11 cellular contexts compared by ENCODE assay signal in genomic region chr2:222707689-222708273, GRCh38. TPM values are rescaled to one million over a fixed set of nuclear protein-coding genes. Genes with fewer than 3 reads are reported as not detected.
DNase-seq lines count a peak whose midpoint lies in the region; ATAC-seq, FAIRE-seq and TF ChIP-seq lines count a peak whose summit lies in the region.
"Had no signal": no experiment of that assay in that cellular context is flagged by ENCODE, and none has a peak within 500 bp of the region (broad histone marks: within the 10 kb centered on the region; RNA-seq: fewer than 3 reads in every experiment).

No MANE protein-coding gene starts in this region.

- no peak overlapping the region for H3K4ac ChIP-seq in H1 (replicated peaks; ENCODE audit: insufficient read length, low read depth, low read length)

- no peaks in the 10 kb centered on the region for H4K20me1 ChIP-seq in H1 (replicated peaks in 1 of 2; ENCODE audit: control insufficient read depth in 1 of 2, insufficient read depth in 2 of 2, low read length in 2 of 2)

- POLR2A ChIA-PET in H1 (lab: Charles Lee; ENCODE audit: partially characterized antibody): no interaction called here
- POLR2A ChIA-PET in CD8-positive, alpha-beta memory T cell (lab: Charles Lee): no interaction called here

- no peak overlapping the region for H4K5ac ChIP-seq in H1 (ENCODE audit: insufficient read length, low read depth, low read length)

- H2BK5ac ChIP-seq in H1 (ENCODE audit: low read depth, low read length): peak overlapping the region; percentile 57; the same call in 1 of the 2 replicates

- no peak overlapping the region for H3K4me3 Mint-ChIP-seq in activated CD8-positive, alpha-beta memory T cell treated with anti-CD3 and anti-CD28 coated beads, Interleukin-2, amount 10 ng/mL, durations not matched to agents 7 days and 5 days
- no peak overlapping the region for H3K4me3 Mint-ChIP-seq in stimulated activated naive B cell treated with anti-CD40 and anti-IgM and Interleukin-4, amounts not matched to agents 10 μg/mL and 1 μg/mL and 100 μg/mL, for 72 hours
- no peak overlapping the region for H3K4me3 Mint-ChIP-seq in immature natural killer cell
- H3K4me3 Mint-ChIP-seq in CD8-positive, alpha-beta memory T cell: no peak overlapping the region

- no peaks in the 10 kb centered on the region for H3K36me3 Mint-ChIP-seq in activated CD8-positive, alpha-beta memory T cell treated with anti-CD3 and anti-CD28 coated beads, Interleukin-2, amount 10 ng/mL, durations not matched to agents 7 days and 5 days
- H3K36me3 Mint-ChIP-seq in stimulated activated naive B cell treated with anti-CD40 and anti-IgM and Interleukin-4, amounts not matched to agents 10 μg/mL and 1 μg/mL and 100 μg/mL, for 72 hours: no peaks in the 10 kb centered on the region
- no peaks in the 10 kb centered on the region for H3K36me3 Mint-ChIP-seq in immature natural killer cell
- no peaks in the 10 kb centered on the region for H3K36me3 Mint-ChIP-seq in CD8-positive, alpha-beta memory T cell
- H3K36me3 Mint-ChIP-seq: IgD-negative memory B cell had no signal

- peak; percentile 89 for ATAC-seq in activated CD8-positive, alpha-beta memory T cell treated with anti-CD3 and anti-CD28 coated beads, Interleukin-2, amount 10 ng/mL, durations not matched to agents 7 days and 5 days
- peak; percentile 73 to 74 for ATAC-seq in stimulated activated naive B cell treated with anti-CD40 and anti-IgM and Interleukin-4, amounts not matched to agents 10 μg/mL and 1 μg/mL and 100 μg/mL, for 72 hours (replicated peaks)

- no peaks in the 10 kb centered on the region; the same call in 1 of the 2 replicates for H3K23me2 ChIP-seq in H1 (ENCODE audit: low read depth, low read length)

- no peaks in the 10 kb centered on the region for H3K79me2 ChIP-seq in H1 (ENCODE audit: control insufficient read depth in 1 of 2, insufficient read depth in 2 of 2, low read length in 2 of 2)

- H3K18ac ChIP-seq in H1 (ENCODE audit: extremely low read depth, low read length): no peak overlapping the region

- H4K91ac ChIP-seq in H1 (replicated peaks; ENCODE audit: insufficient read length, low read length): no peak overlapping the region

- DNase-seq in activated CD8-positive, alpha-beta memory T cell treated with anti-CD3 and anti-CD28 coated beads, Interleukin-2, amount 10 ng/mL, durations not matched to agents 7 days and 5 days: peak; percentile 63
- no peak for DNase-seq in activated CD8-positive, alpha-beta memory T cell treated with anti-CD3 and anti-CD28 coated beads, Interleukin-2, amount 50 U/mL, for 4 hours
- DNase-seq in KG1 (lab: John Stamatoyannopoulos, UW) (peak; percentile 7), H1 (ENCODE audit: low read depth in 1 of 2, low spot score in 2 of 2) (no peak), immature natural killer cell (no peak), NCI-H1694 treated with DMSO at 0.1 percent for 48 hours (lab: John Stamatoyannopoulos, UW) (no peak)
- no peak for DNase-seq in stimulated activated naive B cell treated with anti-CD40 and anti-IgM and Interleukin-4, amounts not matched to agents 10 μg/mL and 1 μg/mL and 100 μg/mL, for 72 hours
- no peak for DNase-seq in CD8-positive, alpha-beta memory T cell

- H2BK20ac ChIP-seq in H1 (ENCODE audit: low read length): no peak overlapping the region

- H3K27me3 Mint-ChIP-seq in activated CD8-positive, alpha-beta memory T cell treated with anti-CD3 and anti-CD28 coated beads, Interleukin-2, amount 10 ng/mL, durations not matched to agents 7 days and 5 days: peaks cover 55% of the 10 kb centered on the region
- peaks cover 0 to 5% of the 10 kb centered on the region in 2 donors for H3K27me3 Mint-ChIP-seq in stimulated activated naive B cell treated with anti-CD40 and anti-IgM and Interleukin-4, amounts not matched to agents 10 μg/mL and 1 μg/mL and 100 μg/mL, for 72 hours
- H3K27me3 Mint-ChIP-seq in immature natural killer cell (ENCODE audit: low read depth in 3 of 3): peaks cover 9 to 15% (median 9%) of the 10 kb centered on the region in 3 donors
- H3K27me3 Mint-ChIP-seq in CD8-positive, alpha-beta memory T cell: peaks cover 27 to 69% of the 10 kb centered on the region in 2 donors

- no peak for FAIRE-seq in H1 (lab: Jason Lieb, UNC)

- H3K27ac Mint-ChIP-seq in activated CD8-positive, alpha-beta memory T cell treated with anti-CD3 and anti-CD28 coated beads, Interleukin-2, amount 10 ng/mL, durations not matched to agents 7 days and 5 days: peak overlapping the region; percentile 21
- peak overlapping the region; percentile 69 for H3K27ac Mint-ChIP-seq in stimulated activated naive B cell treated with anti-CD40 and anti-IgM and Interleukin-4, amounts not matched to agents 10 μg/mL and 1 μg/mL and 100 μg/mL, for 72 hours
- no peak overlapping the region for H3K27ac Mint-ChIP-seq in immature natural killer cell
- no peak overlapping the region for H3K27ac Mint-ChIP-seq in CD8-positive, alpha-beta memory T cell
- H3K27ac Mint-ChIP-seq: IgD-negative memory B cell had no signal

- peaks cover 0 to 6% (median 0%) of the 10 kb centered on the region in 4 experiments; a peak in 3 of 7 replicates for H3K4me1 ChIP-seq in H1 (replicated peaks in 1 of 4; ENCODE audit: control insufficient read depth in 3 of 4, insufficient read depth in 4 of 4, low read length in 3 of 4)
- no peaks in the 10 kb centered on the region for H3K4me1 ChIP-seq in CD8-positive, alpha-beta memory T cell (ENCODE audit: insufficient read depth, low read length)

- no peak overlapping the region for H2AK5ac ChIP-seq in H1 (ENCODE audit: low read depth, low read length)

- H3K23ac ChIP-seq in H1 (ENCODE audit: insufficient read length): no peak overlapping the region

- no peak overlapping the region for H3K14ac ChIP-seq in H1 (ENCODE audit: insufficient read length)

- no peak for TF ChIP-seq RAD21 in H1 (IDR thresholded peaks at IDR 0.05 in 1 of 2, conservative IDR thresholded peaks at IDR 0.05 in 1 of 2; ENCODE audit: low read depth in 2 of 2, low read length in 2 of 2)

- H3K9me3 ChIP-seq in H1 (ENCODE audit: insufficient read depth in 2 of 2, low read depth in 1 of 2, low read length in 1 of 2): 0 out of 4 replicates have a peak, but pooled peaks cover 0 to 4% of the 10 kb centered on the region in 2 experiments
- H3K9me3 ChIP-seq in CD8-positive, alpha-beta memory T cell (ENCODE audit: low read length): no peaks in the 10 kb centered on the region

- no peaks in the 10 kb centered on the region for H3K79me1 ChIP-seq in H1 (ENCODE audit: low read depth, low read length)

- CTCF ChIA-PET in activated CD8-positive, alpha-beta memory T cell treated with anti-CD3 and anti-CD28 coated beads, Interleukin-2, amount 10 ng/mL, durations not matched to agents 7 days and 5 days (lab: Charles Lee): interaction anchor here (0.6 to 3.4 kb wide), 19 partner anchors 8 to 231 kb away, joined by 3 to 21 read pairs (median 5); partner anchors contain the start of gene FARSB
- CTCF ChIA-PET in H1 (lab: Charles Lee; ENCODE audit: partially characterized antibody): interaction anchor here (0.7 to 12.1 kb wide), 32 partner anchors 8 to 252 kb away, joined by 3 to 124 read pairs (median 5); partner anchors contain the start of gene MOGAT1
- CTCF ChIA-PET in CD8-positive, alpha-beta memory T cell (lab: Charles Lee): interaction anchor here (0.7 to 4.6 kb wide), 9 partner anchors 8 to 231 kb away, joined by 3 to 28 read pairs (median 4); no protein-coding TSS in a partner anchor

- no peak overlapping the region for H3K27ac ChIP-seq in H1 (ENCODE audit: low read depth, low read length)
- no peak overlapping the region for H3K27ac ChIP-seq in CD8-positive, alpha-beta memory T cell (ENCODE audit: low read depth, low read length)

- no peak overlapping the region for H3K56ac ChIP-seq in H1 (replicated peaks; ENCODE audit: insufficient read length, low read depth, low read length)

- WGBS in H1 (ENCODE audit: extremely low coverage in 1 of 2, insufficient coverage in 1 of 2, insufficient read length in 1 of 2, insufficient replicate concordance in 2 of 2, low coverage in 1 of 2, low lambda C conversion rate in 2 of 2, missing lambda C conversion rate in 1 of 2), 2 experiments: 69% methylated on average over 10 of the region's 10 CpGs; no CpG with 5 or more reads in 1 of the 2 experiments

- TF ChIP-seq POLR2A in H1 (IDR thresholded peaks at IDR 0.05; ENCODE audit: control extremely low read depth in 1 of 2, low read depth in 2 of 2, low read length in 2 of 2): no peak

- no peak overlapping the region; the same call in 1 of the 2 replicates for H2BK15ac ChIP-seq in H1 (ENCODE audit: low read length)

- H2BK12ac ChIP-seq in H1 (ENCODE audit: low read depth, low read length): 0 out of 2 replicates have a peak overlapping the region, but pooled peaks have one; percentile 45

- H3K27me3 ChIP-seq in H1 (replicated peaks in 1 of 4; ENCODE audit: control insufficient read depth in 3 of 4, extremely low read depth in 1 of 4, insufficient read depth in 3 of 4, low read length in 3 of 4): no peaks in the 10 kb centered on the region
- H3K27me3 ChIP-seq in CD8-positive, alpha-beta memory T cell (ENCODE audit: insufficient read depth, low read length, poor library complexity, severe bottlenecking): peaks cover 6% of the 10 kb centered on the region

- H3K4me1 Mint-ChIP-seq in activated CD8-positive, alpha-beta memory T cell treated with anti-CD3 and anti-CD28 coated beads, Interleukin-2, amount 10 ng/mL, durations not matched to agents 7 days and 5 days: peaks cover 20% of the 10 kb centered on the region
- H3K4me1 Mint-ChIP-seq in stimulated activated naive B cell treated with anti-CD40 and anti-IgM and Interleukin-4, amounts not matched to agents 10 μg/mL and 1 μg/mL and 100 μg/mL, for 72 hours: peaks cover 13 to 15% of the 10 kb centered on the region in 2 donors
- H3K4me1 Mint-ChIP-seq in immature natural killer cell: peaks cover 0 to 2% of the 10 kb centered on the region in 2 donors
- H3K4me1 Mint-ChIP-seq in CD8-positive, alpha-beta memory T cell: no peaks in the 10 kb centered on the region

- H3K4me3 ChIP-seq in H1 (ENCODE audit: extremely low read depth in 1 of 4, insufficient read depth in 2 of 4, low read depth in 3 of 4, low read length in 4 of 4): no peak overlapping the region
- no peak overlapping the region for H3K4me3 ChIP-seq in CD8-positive, alpha-beta memory T cell (ENCODE audit: low read length)

- H2AFZ ChIP-seq in H1 (ENCODE audit: low read length): no peak overlapping the region

- H3K9me3 Mint-ChIP-seq in activated CD8-positive, alpha-beta memory T cell treated with anti-CD3 and anti-CD28 coated beads, Interleukin-2, amount 10 ng/mL, durations not matched to agents 7 days and 5 days (ENCODE audit: low read depth): no peaks in the 10 kb centered on the region
- no peaks in the 10 kb centered on the region for H3K9me3 Mint-ChIP-seq in stimulated activated naive B cell treated with anti-CD40 and anti-IgM and Interleukin-4, amounts not matched to agents 10 μg/mL and 1 μg/mL and 100 μg/mL, for 72 hours
- H3K9me3 Mint-ChIP-seq in immature natural killer cell: no peaks in the 10 kb centered on the region
- no peaks in the 10 kb centered on the region for H3K9me3 Mint-ChIP-seq in CD8-positive, alpha-beta memory T cell
- H3K9me3 Mint-ChIP-seq: IgD-negative memory B cell, nephron had no signal

- no peak overlapping the region for H2BK120ac ChIP-seq in H1 (replicated peaks; ENCODE audit: low read depth, low read length)

- no peak for TF ChIP-seq CTCF in H1 (IDR thresholded peaks at IDR 0.05; ENCODE audit: control extremely low read depth in 1 of 3, insufficient read depth in 1 of 3, low read depth in 1 of 3, low read length in 3 of 3)

- H3K4me2 ChIP-seq in H1 (ENCODE audit: insufficient read depth in 1 of 2, low read depth in 2 of 2, low read length in 2 of 2): no peak overlapping the region

- H4K8ac ChIP-seq in H1 (ENCODE audit: extremely low read depth, insufficient read depth, low read length): no peak overlapping the region

- no peaks in the 10 kb centered on the region for H3K36me3 ChIP-seq in H1 (ENCODE audit: control insufficient read depth in 2 of 4, insufficient read depth in 4 of 4, low read length in 3 of 4)
- no peaks in the 10 kb centered on the region for H3K36me3 ChIP-seq in CD8-positive, alpha-beta memory T cell (ENCODE audit: insufficient read depth, low read length)

- no peak for TF ChIP-seq EP300 in H1 (IDR thresholded peaks at IDR 0.05; ENCODE audit: borderline replicate concordance in 1 of 2, low read depth in 2 of 2, low read length in 2 of 2)

- H3K9ac ChIP-seq in H1 (replicated peaks in 1 of 4; ENCODE audit: extremely low read depth in 1 of 4, low read depth in 3 of 4, low read length in 3 of 4): no peak overlapping the region

RNA-seq across cellular contexts. Expression of gene MOGAT1, which starts 36.3 kb away (rescaled TPM):
- not detected for total RNA-seq in activated CD8-positive, alpha-beta memory T cell treated with anti-CD3 and anti-CD28 coated beads, Interleukin-2, amount 10 ng/mL, durations not matched to agents 7 days and 5 days
- 0.31 and 0.67 TPM in 2 replicates for total RNA-seq in H1 (2021; fragmentation: NEBNext Ultra II Directional; extraction: Animal tissue kit (Norgen Biotek cat#: 25700))
- polyA plus RNA-seq in H1 (2011; rRNA removed): 0.11 TPM in 2 replicates
- 0.25 TPM for polyA plus RNA-seq in H1 (2011; cell fraction: cytosol; rRNA removed)
- not detected for polyA plus RNA-seq in H1 (2011; cell fraction: nucleus; rRNA removed)
- polyA plus RNA-seq in H1 (2012, experiment 1 of 2): 0.29 to 0.60 TPM (median 0.33 TPM) in 4 replicates
- polyA plus RNA-seq in H1 (2012, experiment 2 of 2): not detected
- polyA plus RNA-seq in H1 (2013, experiment 1 of 2): 0.39 TPM
- polyA plus RNA-seq in H1 (2013, experiment 2 of 2): 0.59 TPM
- 0.34 and 0.35 TPM in 2 replicates for polyA minus RNA-seq in H1 (2011; rRNA and poly(A)+ RNA removed)
- not detected for polyA minus RNA-seq in H1 (2011; cell fraction: cytosol; rRNA and poly(A)+ RNA removed)
- polyA minus RNA-seq in H1 (2011; cell fraction: nucleus; rRNA and poly(A)+ RNA removed): 1.5 TPM
- not detected for polyA plus RNA-seq in immature natural killer cell
- total RNA-seq in CD8-positive, alpha-beta memory T cell: not detected
- polyA plus RNA-seq in CD8-positive, alpha-beta memory T cell: not detected
- polyA plus RNA-seq: BJ, IgD-negative memory B cell had no signal

RNA-seq across cellular contexts. Expression of gene FARSB, which starts 51.9 kb away (rescaled TPM):
- 10 to 100 TPM; 25.8 to 33.1 TPM for total RNA-seq in activated CD8-positive, alpha-beta memory T cell treated with anti-CD3 and anti-CD28 coated beads, Interleukin-2, amount 10 ng/mL, durations not matched to agents 7 days and 5 days
- total RNA-seq in H1 (2021; fragmentation: NEBNext Ultra II Directional; extraction: Animal tissue kit (Norgen Biotek cat#: 25700)): 36.1 and 37.9 TPM in 2 replicates
- polyA plus RNA-seq in H1 (2011; rRNA removed) (13.1 and 21.0 TPM in 2 replicates), immature natural killer cell (10 to 100 TPM; 11.3 to 29.2 (median 18.5) TPM)
- polyA plus RNA-seq in H1 (2011; cell fraction: cytosol; rRNA removed): 24.8 TPM
- polyA plus RNA-seq in H1 (2011; cell fraction: nucleus; rRNA removed): 12.1 TPM
- 28.5 to 43.7 TPM (median 29.0 TPM) in 4 replicates for polyA plus RNA-seq in H1 (2012, experiment 1 of 2)
- polyA plus RNA-seq in H1 (2012, experiment 2 of 2): 5.3 TPM
- polyA plus RNA-seq in H1 (2013, experiment 1 of 2): 40.4 TPM
- polyA plus RNA-seq in H1 (2013, experiment 2 of 2): 41.2 TPM
- 26.8 and 38.4 TPM in 2 replicates for polyA minus RNA-seq in H1 (2011; rRNA and poly(A)+ RNA removed)
- polyA minus RNA-seq in H1 (2011; cell fraction: cytosol; rRNA and poly(A)+ RNA removed): 13.0 TPM
- polyA minus RNA-seq in H1 (2011; cell fraction: nucleus; rRNA and poly(A)+ RNA removed): 27.1 TPM
- 10 to 100 TPM; 57.0 to 58.5 TPM for total RNA-seq in CD8-positive, alpha-beta memory T cell
- polyA plus RNA-seq in CD8-positive, alpha-beta memory T cell: 23.8 TPM

Comparison
In these comparisons a context has a peak if more than half of its experiments do, and no peak if none do; other contexts are left out.
1. DNase-seq: peak in activated CD8-positive, alpha-beta memory T cell treated with anti-CD3 and anti-CD28 coated beads, Interleukin-2, amount 10 ng/mL, durations not matched to agents 7 days and 5 days (single experiment) and KG1 (single experiment); none in activated CD8-positive, alpha-beta memory T cell treated with anti-CD3 and anti-CD28 coated beads, Interleukin-2, amount 50 U/mL, for 4 hours (single experiment), H1 (0 of 2), stimulated activated naive B cell treated with anti-CD40 and anti-IgM and Interleukin-4, amounts not matched to agents 10 μg/mL and 1 μg/mL and 100 μg/mL, for 72 hours (single experiment), immature natural killer cell (0 of 3), NCI-H1694 treated with DMSO at 0.1 percent for 48 hours (single experiment) and CD8-positive, alpha-beta memory T cell (0 of 5).
2. H3K27ac Mint-ChIP-seq: peak in activated CD8-positive, alpha-beta memory T cell treated with anti-CD3 and anti-CD28 coated beads, Interleukin-2, amount 10 ng/mL, durations not matched to agents 7 days and 5 days (single experiment) and stimulated activated naive B cell treated with anti-CD40 and anti-IgM and Interleukin-4, amounts not matched to agents 10 μg/mL and 1 μg/mL and 100 μg/mL, for 72 hours (single experiment); none in immature natural killer cell (0 of 6) and CD8-positive, alpha-beta memory T cell (0 of 8).